ENCODE assay signal across 31 cellular contexts in the genomic region with DNA sequence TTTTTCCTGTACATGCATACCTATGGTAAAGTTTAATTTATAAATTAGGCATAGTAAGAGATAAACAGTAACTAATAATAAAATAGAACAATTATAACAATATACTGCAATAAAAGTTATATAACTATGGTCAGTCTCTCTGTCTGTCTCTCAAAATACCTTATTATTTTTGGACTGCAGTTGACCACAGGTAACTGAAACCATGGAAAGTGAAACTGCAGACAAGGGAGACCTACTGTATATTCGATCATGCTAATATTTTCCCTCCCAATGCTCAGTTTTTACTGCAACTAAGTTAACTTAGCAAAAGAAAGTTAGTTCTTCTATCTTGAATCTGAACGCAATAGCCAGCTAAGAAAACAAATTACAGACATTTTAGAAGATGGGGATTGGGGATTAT.
"Had no signal": no experiment of that assay in that cellular context is flagged by ENCODE, and none has a peak within 500 bp of the region (broad histone marks: within the 10 kb centered on the region; RNA-seq: fewer than 3 reads in every experiment).

No MANE protein-coding gene starts in this region.

- ATAC-seq: activated CD4-positive, CD25-positive, alpha-beta regulatory T cell treated with anti-CD3 and anti-CD28 coated beads, Interleukin-2, amount 50 U/mL, for 24 hours; activated CD8-positive, alpha-beta T cell treated with anti-CD3 and anti-CD28 coated beads for 36 hours; activated T-cell treated with anti-CD3 and anti-CD28 coated beads, Interleukin-2, amount 50 U/mL, for 4 hours; activated T-helper 17 cell treated with anti-CD3 and anti-CD28 coated beads, Interleukin-2, amount 50 U/mL, for 72 hours; effector memory CD8-positive, alpha-beta T cell; foreskin keratinocyte; gastrocnemius medialis; heart left ventricle had no signal

- H3K4me1 ChIP-seq: esophagus muscularis mucosa, foreskin keratinocyte, gastrocnemius medialis, heart left ventricle had no signal

- H3K4me3 ChIP-seq: esophagus muscularis mucosa, gastrocnemius medialis, heart left ventricle had no signal

- H3K27me3 ChIP-seq: brain microvascular endothelial cell, esophagus muscularis mucosa, foreskin keratinocyte, gastrocnemius medialis, heart left ventricle had no signal

- DNase-seq: activated B cell treated with CpG ODN at 0.5 μM for 24 hours; activated CD4-positive, alpha-beta T cell treated with anti-CD3 and anti-CD28 coated beads for 48 hours; activated CD4-positive, alpha-beta T cell treated with anti-CD3 and anti-CD28 coated beads, Interleukin-2, amount 50 U/mL, for 1 hour; activated CD4-positive, alpha-beta T cell treated with anti-CD3 and anti-CD28 coated beads, Interleukin-2, amount 50 U/mL, for 48 hours; activated CD8-positive, alpha-beta memory T cell treated with anti-CD3 and anti-CD28 coated beads for 24 hours; activated CD8-positive, alpha-beta T cell treated with anti-CD3 and anti-CD28 coated beads for 36 hours; activated effector memory CD4-positive, alpha-beta T cell treated with Interleukin-2 at 50 U/mL for 16 hours; activated gamma-delta T cell treated with Interleukin-2 at 50 U/mL for 16 hours; activated naive CD4-positive, alpha-beta T cell treated with anti-CD3 and anti-CD28 coated beads, Interleukin-2, amount 50 U/mL, for 16 hours; activated naive CD4-positive, alpha-beta T cell treated with Interleukin-2 at 50 U/mL for 16 hours; activated T-cell treated with anti-CD3 and anti-CD28 coated beads, Interleukin-2, amount 50 U/mL, for 4 hours; amniotic stem cell; anterior cingulate cortex; brain microvascular endothelial cell; cortex of kidney; dermis blood vessel endothelial cell; effector CD4-positive, alpha-beta T cell; effector memory CD8-positive, alpha-beta T cell; erythroblast; foreskin keratinocyte; gastrocnemius medialis; glutamatergic neuron; heart left ventricle; T-helper 2 cell; WERI-Rb-1 had no signal

- FAIRE-seq: astrocyte, bronchial epithelial cell, colon had no signal

- H3K9me3 ChIP-seq: esophagus muscularis mucosa, gastrocnemius medialis, heart left ventricle had no signal

- H3K27ac ChIP-seq: brain microvascular endothelial cell, esophagus muscularis mucosa, foreskin keratinocyte, gastrocnemius medialis, heart left ventricle, WERI-Rb-1 had no signal

- H3K36me3 ChIP-seq: brain microvascular endothelial cell, WERI-Rb-1 had no signal
